19 cellular contexts compared by ENCODE assay signal in the genomic region with DNA sequence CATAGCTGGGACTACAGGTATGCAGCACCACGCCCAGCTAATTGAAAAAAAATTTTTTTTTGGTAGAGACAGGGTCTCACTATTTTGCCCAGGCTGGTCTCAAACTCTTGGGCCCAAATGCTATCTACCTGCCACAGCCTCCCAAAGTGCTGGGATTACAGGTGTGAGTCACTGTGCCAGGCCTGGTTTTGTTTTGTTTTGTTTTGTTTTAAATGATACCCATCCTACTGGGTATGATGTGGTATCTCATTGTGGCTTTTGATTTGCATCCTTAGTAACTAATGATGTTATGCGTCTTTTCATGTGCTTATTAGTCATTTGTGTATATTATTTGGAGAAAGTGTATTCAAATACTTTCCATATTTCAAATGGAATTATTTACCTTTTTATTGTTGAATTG.
"Had no signal": no experiment of that assay in that cellular context is flagged by ENCODE, and none has a peak within 500 bp of the region (broad histone marks: within the 10 kb centered on the region; RNA-seq: fewer than 3 reads in every experiment).

No MANE protein-coding gene starts in this region.

- H3K9me3 Mint-ChIP-seq: dendritic cell treated with granulocyte-macrophage colony-stimulating factor and Interleukin-4, amounts not matched to agents 40 ng/mL and 50 ng/mL, for 4 days; effector memory CD8-positive, alpha-beta T cell; natural killer cell; stimulated activated memory B cell treated with anti-CD40 and anti-IgM and Interleukin-4, amounts not matched to agents 10 μg/mL and 1 μg/mL and 100 μg/mL, for 72 hours had no signal

- H3K4me3 ChIP-seq: esophagus muscularis mucosa, gastroesophageal sphincter, pancreas had no signal

- H3K4me3 Mint-ChIP-seq: dendritic cell treated with granulocyte-macrophage colony-stimulating factor and Interleukin-4, amounts not matched to agents 40 ng/mL and 50 ng/mL, for 4 days; effector memory CD8-positive, alpha-beta T cell; natural killer cell; stimulated activated memory B cell treated with anti-CD40 and anti-IgM and Interleukin-4, amounts not matched to agents 10 μg/mL and 1 μg/mL and 100 μg/mL, for 72 hours had no signal

- H3K27ac ChIP-seq: epithelial cell of prostate, esophagus muscularis mucosa, gastroesophageal sphincter, pancreas had no signal

- DNase-seq: effector memory CD8-positive, alpha-beta T cell; glutamatergic neuron; islet precursor cell; natural killer cell; occipital lobe; pancreas; right cardiac atrium; small intestine; stimulated activated CD4-positive, alpha-beta T cell treated with anti-CD3 and anti-CD28 coated beads, Interleukin-12 subunit alpha, Interleukin-12 subunit beta, amount 100 ng/mL, for 4 hours; stimulated activated CD4-positive, alpha-beta T cell treated with anti-CD3 and anti-CD28 coated beads, Interleukin-4, amount 100 ng/mL, for 1 hour; stimulated activated CD8-positive, alpha-beta memory T cell treated with anti-CD3 and anti-CD28 coated beads, Interleukin-4, amount 100 ng/mL, for 48 hours; trophoblast cell had no signal

- H3K27ac Mint-ChIP-seq: dendritic cell treated with granulocyte-macrophage colony-stimulating factor and Interleukin-4, amounts not matched to agents 40 ng/mL and 50 ng/mL, for 4 days; effector memory CD8-positive, alpha-beta T cell; natural killer cell; progenitor cell of endocrine pancreas; stimulated activated memory B cell treated with anti-CD40 and anti-IgM and Interleukin-4, amounts not matched to agents 10 μg/mL and 1 μg/mL and 100 μg/mL, for 72 hours had no signal

- ATAC-seq: effector memory CD8-positive, alpha-beta T cell; gastroesophageal sphincter; left lobe of liver; natural killer cell; pancreas; right cardiac atrium; stimulated activated memory B cell treated with anti-CD40 and anti-IgM and Interleukin-4, amounts not matched to agents 10 μg/mL and 1 μg/mL and 100 μg/mL, for 72 hours had no signal

- H3K9me3 ChIP-seq: esophagus muscularis mucosa, gastroesophageal sphincter, pancreas had no signal

- H3K27me3 Mint-ChIP-seq: dendritic cell treated with granulocyte-macrophage colony-stimulating factor and Interleukin-4, amounts not matched to agents 40 ng/mL and 50 ng/mL, for 4 days; effector memory CD8-positive, alpha-beta T cell; progenitor cell of endocrine pancreas; stimulated activated memory B cell treated with anti-CD40 and anti-IgM and Interleukin-4, amounts not matched to agents 10 μg/mL and 1 μg/mL and 100 μg/mL, for 72 hours had no signal

- H3K27me3 ChIP-seq: esophagus muscularis mucosa, gastroesophageal sphincter, pancreas had no signal

- H3K4me1 Mint-ChIP-seq: natural killer cell; stimulated activated memory B cell treated with anti-CD40 and anti-IgM and Interleukin-4, amounts not matched to agents 10 μg/mL and 1 μg/mL and 100 μg/mL, for 72 hours had no signal
